13 cellular contexts compared by ENCODE assay signal in genomic region chr6:111686249-111686997, GRCh38.
DNase-seq lines count a peak whose midpoint lies in the region; ATAC-seq and TF ChIP-seq lines count a peak whose summit lies in the region.
"Had no signal": no experiment of that assay in that cellular context is flagged by ENCODE, and none has a peak within 500 bp of the region (broad histone marks: within the 10 kb centered on the region; RNA-seq: fewer than 3 reads in every experiment).

No MANE protein-coding gene starts in this region.

- DNase-seq in CD4-positive, alpha-beta memory T cell: no peak
- peak; percentile 42 to 47 for DNase-seq in hippocampal formation (lab: John Stamatoyannopoulos, UW)
- DNase-seq in psoas muscle: no peak
- no peak for DNase-seq in RWPE1 (ENCODE audit: low spot score)
- DNase-seq in NCI-H69 (lab: John Stamatoyannopoulos, UW): no peak
- DNase-seq in activated effector memory CD4-positive, alpha-beta T cell treated with Interleukin-2 at 50 U/mL for 16 hours: no peak
- DNase-seq: DMS53; stimulated activated naive CD8-positive, alpha-beta T cell treated with anti-CD3 and anti-CD28 coated beads, Interleukin-15, Interleukin-2, amounts not matched to agents 100 U/mL and 50 U/mL, for 24 hours had no signal

- peaks cover 70% of the 10 kb centered on the region for H3K36me3 ChIP-seq in CD4-positive, alpha-beta memory T cell (ENCODE audit: insufficient read depth, low read length)
- H3K36me3 ChIP-seq in psoas muscle (ENCODE audit: insufficient read depth in 1 of 2, low read depth in 1 of 2): no peaks in the 10 kb centered on the region

- H3K27ac Mint-ChIP-seq in CD4-positive, alpha-beta memory T cell: peak overlapping the region; percentile 48 to 86 (median 76)
- H3K27ac Mint-ChIP-seq in activated T-helper 17 cell treated with anti-CD3 and anti-CD28 coated beads, Interleukin-2, amount 50 U/mL, for 72 hours: peak overlapping the region; percentile 72

- WGBS in psoas muscle, 3 donors: 46 to 58% (median 50%) methylated on average over 20 of the region's 20 CpGs

- intact Hi-C loops in CD4-positive, alpha-beta memory T cell (cut with micrococcal nuclease): no loop called here
- intact Hi-C loops in psoas muscle (cut with DNase I): no loop called here

- TF ChIP-seq CTCF in psoas muscle (IDR thresholded peaks at IDR 0.05) (no peak), RWPE1 (conservative IDR thresholded peaks at IDR 0.05; ENCODE audit: low read depth) (no peak)

- POLR2A ChIA-PET in CD4-positive, alpha-beta memory T cell (lab: Charles Lee; ENCODE audit: partially characterized antibody): interaction anchor here (3.7 kb wide), 1 partner anchor 9 kb away, joined by 11 read pairs; no protein-coding TSS in a partner anchor
- POLR2A ChIA-PET in RWPE1 (lab: Yijun Ruan, JAX; ENCODE audit: low non-redundant PET): no interaction called here

- no peak overlapping the region for H3K27ac ChIP-seq in CD4-positive, alpha-beta memory T cell (ENCODE audit: low read depth, low read length)
- H3K27ac ChIP-seq in psoas muscle (peak overlapping the region; percentile 31), RWPE1 (no peak overlapping the region)
- H3K27ac ChIP-seq: VCaP had no signal

- H3K36me3 Mint-ChIP-seq in CD4-positive, alpha-beta memory T cell: peaks cover 82 to 94% of the 10 kb centered on the region in 2 donors
- H3K36me3 Mint-ChIP-seq in activated T-helper 17 cell treated with anti-CD3 and anti-CD28 coated beads, Interleukin-2, amount 50 U/mL, for 72 hours (ENCODE audit: low read depth): peaks cover 100% of the 10 kb centered on the region

- peak overlapping the region in 4 of 8 donors; percentile 4 to 50 (median 33) for H3K4me3 Mint-ChIP-seq in CD4-positive, alpha-beta memory T cell
- H3K4me3 Mint-ChIP-seq in activated T-helper 17 cell treated with anti-CD3 and anti-CD28 coated beads, Interleukin-2, amount 50 U/mL, for 72 hours: no peak overlapping the region

- H3K4me3 ChIP-seq in CD4-positive, alpha-beta memory T cell (ENCODE audit: low read length in 2 of 2): no peak overlapping the region
- no peak overlapping the region for H3K4me3 ChIP-seq in psoas muscle
- H3K4me3 ChIP-seq: K562 had no signal

- ATAC-seq in activated T-helper 17 cell treated with anti-CD3 and anti-CD28 coated beads, Interleukin-2, amount 50 U/mL, for 72 hours (replicated peaks): no peak
- ATAC-seq in psoas muscle (peak in 2 of 4 donors; percentile 36 to 46), GM18873 (IDR thresholded peaks at IDR 0.05; ENCODE audit: low FRiP score, unreplicated experiment) (no peak)
- ATAC-seq: K562; sciatic nerve; stimulated activated naive CD8-positive, alpha-beta T cell treated with anti-CD3 and anti-CD28 coated beads, Interleukin-15, Interleukin-2, amounts not matched to agents 100 U/mL and 50 U/mL, for 24 hours had no signal

- H3K4me1 Mint-ChIP-seq in CD4-positive, alpha-beta memory T cell: peaks cover 66 to 95% (median 79%) of the 10 kb centered on the region in 4 donors
- H3K4me1 Mint-ChIP-seq in activated T-helper 17 cell treated with anti-CD3 and anti-CD28 coated beads, Interleukin-2, amount 50 U/mL, for 72 hours: peaks cover 54% of the 10 kb centered on the region

- H3K4me1 ChIP-seq in CD4-positive, alpha-beta memory T cell (ENCODE audit: insufficient read depth, low read length): peaks cover 66% of the 10 kb centered on the region
- H3K4me1 ChIP-seq in psoas muscle: peaks cover 11% of the 10 kb centered on the region

- CTCF ChIA-PET in CD4-positive, alpha-beta memory T cell (lab: Charles Lee; ENCODE audit: partially characterized antibody): no interaction called here
- CTCF ChIA-PET in RWPE1 (lab: Yijun Ruan, JAX): interaction anchor here (0.6 kb wide), 1 partner anchor 40 kb away, joined by 3 read pairs; no protein-coding TSS in a partner anchor

- no peaks in the 10 kb centered on the region for H3K9me3 Mint-ChIP-seq in CD4-positive, alpha-beta memory T cell
- no peaks in the 10 kb centered on the region for H3K9me3 Mint-ChIP-seq in activated T-helper 17 cell treated with anti-CD3 and anti-CD28 coated beads, Interleukin-2, amount 50 U/mL, for 72 hours

- H3K27me3 Mint-ChIP-seq in CD4-positive, alpha-beta memory T cell: no peaks in the 10 kb centered on the region
- H3K27me3 Mint-ChIP-seq in activated T-helper 17 cell treated with anti-CD3 and anti-CD28 coated beads, Interleukin-2, amount 50 U/mL, for 72 hours: no peaks in the 10 kb centered on the region

- H3K9me3 ChIP-seq in CD4-positive, alpha-beta memory T cell (ENCODE audit: control insufficient read depth in 1 of 2, low read length in 2 of 2): no peaks in the 10 kb centered on the region
- no peaks in the 10 kb centered on the region for H3K9me3 ChIP-seq in psoas muscle

- H3K27me3 ChIP-seq in CD4-positive, alpha-beta memory T cell (ENCODE audit: insufficient read depth, low read length): no peaks in the 10 kb centered on the region
- no peaks in the 10 kb centered on the region for H3K27me3 ChIP-seq in psoas muscle (ENCODE audit: insufficient read depth in 3 of 3, low read length in 2 of 3)

Comparison
In these comparisons a context has a peak if more than half of its experiments do, and no peak if none do; other contexts are left out.
1. DNase-seq: peak in hippocampal formation (2 of 2); none in CD4-positive, alpha-beta memory T cell (0 of 5), psoas muscle (0 of 2), RWPE1 (single experiment), NCI-H69 (single experiment) and activated effector memory CD4-positive, alpha-beta T cell treated with Interleukin-2 at 50 U/mL for 16 hours (single experiment).